11 cellular contexts compared by ENCODE assay signal in the genomic region with DNA sequence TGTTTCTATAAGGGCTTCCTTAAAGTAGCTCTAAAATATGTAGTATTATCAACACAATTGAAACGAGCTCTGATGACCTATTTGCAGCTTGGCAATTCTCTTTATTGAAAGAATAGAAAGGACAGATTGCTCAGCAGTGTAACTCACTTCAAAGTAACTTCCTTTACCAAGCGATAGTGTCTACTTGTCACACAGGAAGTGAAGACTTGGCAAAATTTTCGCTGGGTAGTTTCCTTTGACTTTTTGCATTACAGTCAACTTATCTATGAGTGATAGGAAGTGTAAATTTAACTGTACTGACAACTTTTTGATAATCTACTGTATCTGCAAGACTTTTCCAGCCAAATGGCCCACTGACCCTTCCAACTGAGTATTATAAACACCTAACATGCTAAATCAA. TPM values are rescaled to one million over a fixed set of nuclear protein-coding genes. Genes with fewer than 3 reads are reported as not detected.
DNase-seq lines count a peak whose midpoint lies in the region; ATAC-seq, FAIRE-seq and TF ChIP-seq lines count a peak whose summit lies in the region.
"Had no signal": no experiment of that assay in that cellular context is flagged by ENCODE, and none has a peak within 500 bp of the region (broad histone marks: within the 10 kb centered on the region; RNA-seq: fewer than 3 reads in every experiment).

No MANE protein-coding gene starts in this region.

- peaks cover 27% of the 10 kb centered on the region for H3K4me1 Mint-ChIP-seq in activated naive CD4-positive, alpha-beta T cell treated with anti-CD3 and anti-CD28 coated beads for 36 hours (ENCODE audit: low read depth)
- peaks cover 14% of the 10 kb centered on the region for H3K4me1 Mint-ChIP-seq in osteocyte (ENCODE audit: unreplicated experiment)

- TF ChIP-seq POLR2A in breast epithelium (IDR thresholded peaks at IDR 0.05), result no peak

- H3K9me3 ChIP-seq in breast epithelium, result no peaks in the 10 kb centered on the region
- H3K9me3 ChIP-seq: BE2C, SJCRH30 had no signal

- H3K4me3 ChIP-seq in breast epithelium, result no peak overlapping the region
- H3K4me3 ChIP-seq: SJCRH30 had no signal

- peak; percentile 73 for ATAC-seq in HG02885 (IDR thresholded peaks at IDR 0.05; ENCODE audit: poor library complexity, unreplicated experiment)
- ATAC-seq in stimulated activated naive CD8-positive, alpha-beta T cell treated with anti-CD3 and anti-CD28 coated beads, Interleukin-15, Interleukin-2, amounts not matched to agents 100 U/mL and 50 U/mL, for 24 hours, result peak; percentile 78

- intact Hi-C loops in activated naive CD4-positive, alpha-beta T cell treated with anti-CD3 and anti-CD28 coated beads for 36 hours (cut with micrococcal nuclease), result loop anchor here (1.0 kb wide), 2 partner anchors 23 to 146 kb away; a partner anchor contains a TSS
- intact Hi-C loops in breast epithelium (cut with DNase I; ENCODE audit: low total_unique reads), result no loop called here

- no peaks in the 10 kb centered on the region for H3K9me3 Mint-ChIP-seq in activated naive CD4-positive, alpha-beta T cell treated with anti-CD3 and anti-CD28 coated beads for 36 hours
- H3K9me3 Mint-ChIP-seq in osteocyte (ENCODE audit: unreplicated experiment), result no peaks in the 10 kb centered on the region

- no peak overlapping the region for H3K4me3 Mint-ChIP-seq in activated naive CD4-positive, alpha-beta T cell treated with anti-CD3 and anti-CD28 coated beads for 36 hours
- no peak overlapping the region for H3K4me3 Mint-ChIP-seq in osteocyte (ENCODE audit: unreplicated experiment)

- peak; percentile 39 for DNase-seq in activated naive CD4-positive, alpha-beta T cell treated with anti-CD3 and anti-CD28 coated beads for 36 hours
- no peak for DNase-seq in activated naive CD4-positive, alpha-beta T cell treated with Interleukin-2 at 50 U/mL for 16 hours
- no peak for DNase-seq in stimulated activated naive CD8-positive, alpha-beta T cell treated with anti-CD3 and anti-CD28 coated beads, Interleukin-15, Interleukin-2, amounts not matched to agents 100 U/mL and 50 U/mL, for 24 hours
- DNase-seq in HTR-8/SVneo (ENCODE audit: insufficient read length, low spot score), result no peak
- DNase-seq in osteocyte (ENCODE audit: extremely low spot score, unreplicated experiment), result no peak
- DNase-seq in breast epithelium (ENCODE audit: low spot score in 2 of 2), result no peak
- DNase-seq: BE2C, dermis blood vessel endothelial cell, SJCRH30 had no signal

- peaks cover 5% of the 10 kb centered on the region for H3K36me3 Mint-ChIP-seq in activated naive CD4-positive, alpha-beta T cell treated with anti-CD3 and anti-CD28 coated beads for 36 hours (ENCODE audit: low read depth)
- H3K36me3 Mint-ChIP-seq in osteocyte (ENCODE audit: unreplicated experiment), result no peaks in the 10 kb centered on the region

- no peaks in the 10 kb centered on the region for H3K27me3 ChIP-seq in breast epithelium

- H3K27ac ChIP-seq in VCaP (peak overlapping the region; percentile 86), breast epithelium (no peak overlapping the region)
- H3K27ac ChIP-seq: SJCRH30 had no signal

- no peak for TF ChIP-seq CTCF in VCaP (conservative IDR thresholded peaks at IDR 0.05)
- TF ChIP-seq CTCF in osteocyte (IDR thresholded peaks at IDR 0.05), result no peak
- TF ChIP-seq CTCF in breast epithelium (IDR thresholded peaks at IDR 0.05), result no peak

- CTCF ChIA-PET in activated naive CD4-positive, alpha-beta T cell treated with anti-CD3 and anti-CD28 coated beads for 36 hours (lab: Charles Lee), result interaction anchor here (0.6 kb wide), 1 partner anchor 1807 kb away, joined by 3 read pairs; no protein-coding TSS in a partner anchor

- FAIRE-seq in HTR-8/SVneo (lab: Jason Lieb, UNC), result no peak

- no peaks in the 10 kb centered on the region for H3K36me3 ChIP-seq in breast epithelium
- H3K36me3 ChIP-seq: BE2C, SJCRH30 had no signal

- no peaks in the 10 kb centered on the region for H3K4me1 ChIP-seq in breast epithelium
- H3K4me1 ChIP-seq: BE2C, SJCRH30 had no signal

- H3K27ac Mint-ChIP-seq in activated naive CD4-positive, alpha-beta T cell treated with anti-CD3 and anti-CD28 coated beads for 36 hours, result no peak overlapping the region
- no peak overlapping the region for H3K27ac Mint-ChIP-seq in osteocyte (ENCODE audit: unreplicated experiment)

- no peaks in the 10 kb centered on the region for H3K27me3 Mint-ChIP-seq in activated naive CD4-positive, alpha-beta T cell treated with anti-CD3 and anti-CD28 coated beads for 36 hours (ENCODE audit: low read depth)
- H3K27me3 Mint-ChIP-seq in osteocyte (ENCODE audit: unreplicated experiment), result no peaks in the 10 kb centered on the region

RNA-seq across cellular contexts. Expression of a gene that starts 22.8 kb away (rescaled TPM):
- under 1 TPM; 0.33 to 0.49 TPM for total RNA-seq in activated naive CD4-positive, alpha-beta T cell treated with anti-CD3 and anti-CD28 coated beads for 36 hours
- total RNA-seq in osteocyte (3.5 TPM in 2 replicates), breast epithelium (10 to 100 TPM in 1 of 3 donors, 1 to 10 TPM in 2; 6.2 to 17.3 (median 7.8) TPM)
